In the genomic region with DNA sequence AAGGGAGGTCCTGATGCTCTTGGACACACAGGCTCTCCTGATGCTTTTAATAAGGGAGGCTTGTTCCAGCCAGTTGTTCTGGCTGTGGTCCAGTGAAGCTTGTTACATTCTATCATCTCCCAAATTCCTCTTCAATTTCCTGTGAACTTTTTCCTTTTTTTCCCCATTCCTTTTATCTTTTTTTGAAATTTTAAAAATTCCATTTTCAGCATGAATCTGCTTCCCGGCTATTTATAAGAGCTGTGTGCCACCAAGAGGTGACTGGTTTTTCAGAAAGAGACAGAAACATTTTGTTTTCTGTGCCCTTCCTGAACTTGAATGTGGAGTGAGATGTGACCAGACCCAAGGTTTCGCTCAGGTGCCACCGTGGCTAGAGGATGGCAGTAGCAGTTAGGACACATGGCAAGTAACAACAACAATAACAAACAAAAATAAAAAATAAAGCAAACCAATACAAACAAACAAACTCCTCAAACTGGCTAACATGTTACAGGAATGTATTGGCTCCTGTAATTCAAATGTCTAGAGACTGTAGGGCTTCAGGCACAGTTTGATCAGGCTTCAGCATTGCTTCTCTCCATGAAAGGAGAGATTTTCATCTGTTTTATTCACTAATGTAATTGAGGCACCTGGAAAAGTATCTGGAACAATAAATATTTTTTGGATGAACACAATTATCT, we compare ENCODE assay signal across 18 cellular contexts.
DNase-seq lines count a peak whose midpoint lies in the region; ATAC-seq, FAIRE-seq and TF ChIP-seq lines count a peak whose summit lies in the region.
"Had no signal": no experiment of that assay in that cellular context is flagged by ENCODE, and none has a peak within 500 bp of the region (broad histone marks: within the 10 kb centered on the region; RNA-seq: fewer than 3 reads in every experiment).

No MANE protein-coding gene starts in this region.

- H2BK20ac ChIP-seq in IMR-90 (ENCODE audit: low read depth, low read length): peak overlapping the region; percentile 87

- TF ChIP-seq RAD21 in IMR-90 (IDR thresholded peaks at IDR 0.05; ENCODE audit: low read length): peak; percentile 15; the same call in 1 of the 2 replicates

- H2AK9ac ChIP-seq in IMR-90 (replicated peaks; ENCODE audit: low read depth, low read length, poor library complexity): no peak overlapping the region

- WGBS in IMR-90 (ENCODE audit: extremely low coverage in 2 of 2, insufficient read length in 1 of 2), 2 experiments: no CpG with 5 or more reads among the region's 3 CpGs
- 77 to 94% (median 88%) methylated on average over 3 of the region's 3 CpGs for WGBS in spleen, 5 donors

- H3K27ac ChIP-seq in IMR-90 (ENCODE audit: insufficient read depth, low read length) (peak overlapping the region; percentile 88; the same call in 1 of the 2 replicates), spleen (no peak overlapping the region)
- H3K27ac ChIP-seq: BLaER1, KMS-11 had no signal

- H3K14ac ChIP-seq in IMR-90 (replicated peaks; ENCODE audit: low read depth, low read length): peak overlapping the region; percentile 65; the same call in 1 of the 2 replicates

- H3K9me3 ChIP-seq in IMR-90 (ENCODE audit: control insufficient read depth, insufficient read depth, low read length) (no peaks in the 10 kb centered on the region), skeletal muscle satellite cell (replicated peaks; ENCODE audit: low read length) (no peaks in the 10 kb centered on the region), spleen (no peaks in the 10 kb centered on the region)
- H3K9me3 ChIP-seq: BLaER1, thoracic aorta had no signal

- in situ Hi-C loops in IMR-90 (cut with MboI; ENCODE audit: low sequenced_read_pairs): no loop called here

- H3K23ac ChIP-seq in IMR-90 (ENCODE audit: low read depth, low read length): peak overlapping the region; percentile 48; the same call in 1 of the 2 replicates

- peak overlapping the region; percentile 96 for H3K18ac ChIP-seq in IMR-90 (ENCODE audit: low read depth, low read length)

- H4K8ac ChIP-seq in IMR-90 (ENCODE audit: low read depth in 2 of 2, low read length in 2 of 2): peak overlapping the region in 1 of 2 experiments; percentile 59

- H3K36me3 ChIP-seq in IMR-90 (ENCODE audit: control insufficient read depth, insufficient read depth, low read length) (no peaks in the 10 kb centered on the region), skeletal muscle satellite cell (ENCODE audit: insufficient read depth, low read length) (no peaks in the 10 kb centered on the region), spleen (no peaks in the 10 kb centered on the region)
- H3K36me3 ChIP-seq: BLaER1, thoracic aorta had no signal

- no peak overlapping the region for H3K4me2 ChIP-seq in IMR-90 (ENCODE audit: low read depth, low read length)
- no peak overlapping the region for H3K4me2 ChIP-seq in skeletal muscle satellite cell (ENCODE audit: low read length)
- H3K4me2 ChIP-seq: BLaER1, KMS-11 had no signal

- H3K27me3 ChIP-seq in IMR-90 (ENCODE audit: control insufficient read depth, insufficient read depth, low read length): no peaks in the 10 kb centered on the region
- H3K27me3 ChIP-seq in skeletal muscle satellite cell (ENCODE audit: control insufficient read depth, insufficient read depth, low read length): no peaks in the 10 kb centered on the region
- peaks cover 0 to 21% (median 0%) of the 10 kb centered on the region in 7 donors for H3K27me3 ChIP-seq in spleen (replicated peaks in 1 of 7)
- H3K27me3 ChIP-seq: BLaER1 had no signal

- H2BK5ac ChIP-seq in IMR-90 (ENCODE audit: low read depth, low read length, poor library complexity, severe bottlenecking): peak overlapping the region; percentile 48

- no peak overlapping the region for H2AFZ ChIP-seq in IMR-90 (replicated peaks; ENCODE audit: low read length, poor library complexity)

- CTCF ChIA-PET in IMR-90 (lab: Yijun Ruan, JAX): interaction anchor here (0.6 to 1.9 kb wide), 5 partner anchors 18 to 104 kb away, joined by 3 to 11 read pairs (median 3); no protein-coding TSS in a partner anchor

- peak overlapping the region; percentile 18; the same call in 1 of the 2 replicates for H3K56ac ChIP-seq in IMR-90 (ENCODE audit: extremely low read depth, insufficient read depth, low read length)

- peak overlapping the region; percentile 53; the same call in 1 of the 2 replicates for H4K5ac ChIP-seq in IMR-90 (ENCODE audit: low read depth, low read length)

- peak overlapping the region; percentile 95 for H3K4ac ChIP-seq in IMR-90 (ENCODE audit: low read depth, low read length)

- peak overlapping the region; percentile 93 for H2AK5ac ChIP-seq in IMR-90 (ENCODE audit: low read depth, low read length)

- H3K4me3 ChIP-seq in IMR-90 (ENCODE audit: insufficient read depth, low read depth, low read length) (no peak overlapping the region), skeletal muscle satellite cell (ENCODE audit: low read length) (no peak overlapping the region), spleen (no peak overlapping the region)
- H3K4me3 ChIP-seq: BLaER1, thoracic aorta had no signal

- dilution Hi-C loops in IMR-90 (cut with HindIII; ENCODE audit: low sequenced_read_pairs, unreplicated experiment): no loop called here

- H3K9ac ChIP-seq in IMR-90 (ENCODE audit: low read depth, low read length): 0 out of 2 replicates have a peak overlapping the region, but pooled peaks have one; percentile 51
- H3K9ac ChIP-seq in skeletal muscle satellite cell (ENCODE audit: low read depth, low read length): peak overlapping the region; percentile 53
- H3K9ac ChIP-seq: BLaER1, KMS-11 had no signal

- peaks cover 21% of the 10 kb centered on the region for H3K4me1 ChIP-seq in IMR-90 (ENCODE audit: control insufficient read depth, insufficient read depth, low read length)
- peaks cover 47% of the 10 kb centered on the region for H3K4me1 ChIP-seq in skeletal muscle satellite cell (ENCODE audit: control insufficient read depth, insufficient read depth, low read length)
- no peaks in the 10 kb centered on the region for H3K4me1 ChIP-seq in spleen

- no peaks in the 10 kb centered on the region for H3K79me1 ChIP-seq in IMR-90 (ENCODE audit: low read depth in 1 of 2, low read length in 2 of 2)

- no TSS peak for BruUV-seq in IMR-90 (replicated peaks; lab: Mats Ljungman, UMichigan)

- H3K9me1 ChIP-seq in IMR-90 (ENCODE audit: insufficient read depth, low read length): peaks cover 7% of the 10 kb centered on the region; the same call in 1 of the 2 replicates

- H2BK120ac ChIP-seq in IMR-90 (ENCODE audit: low read depth, low read length): peak overlapping the region; percentile 96

- H2BK15ac ChIP-seq in IMR-90 (ENCODE audit: low read depth, low read length): peak overlapping the region; percentile 87; the same call in 2 of the 3 replicates

- H4K20me1 ChIP-seq in IMR-90 (ENCODE audit: insufficient read depth, low read length): no peaks in the 10 kb centered on the region
- H4K20me1 ChIP-seq: BLaER1 had no signal

- peak overlapping the region; percentile 54; the same call in 1 of the 2 replicates for H4K91ac ChIP-seq in IMR-90 (ENCODE audit: insufficient read depth, low read depth, low read length)

- TF ChIP-seq CTCF in IMR-90 (conservative IDR thresholded peaks at IDR 0.05; ENCODE audit: low read depth, low read length) (peak; percentile 24; the same call in 1 of the 2 replicates), spleen (IDR thresholded peaks at IDR 0.05 in 8 of 11, conservative IDR thresholded peaks at IDR 0.05 in 3 of 11) (no peak)

- DNase-seq in IMR-90 (peak; percentile 25), islet precursor cell (peak; percentile 7), T1000 (lab: John Stamatoyannopoulos, UW) (no peak), NCI-H524 (lab: John Stamatoyannopoulos, UW) (no peak), spleen (no peak)
- DNase-seq: activated CD8-positive, alpha-beta memory T cell treated with anti-CD3 and anti-CD28 coated beads, Interleukin-2, amount 50 U/mL, for 48 hours; activated naive CD4-positive, alpha-beta T cell treated with anti-CD3 and anti-CD28 coated beads, Interleukin-2, amount 50 U/mL, for 16 hours; effector memory CD4-positive, alpha-beta T cell; HFFc6; NCI-H1436 treated with DMSO at 0.1 percent for 48 hours; SIG-M5 had no signal

- no peak for TF ChIP-seq POLR2A in IMR-90 (IDR thresholded peaks at IDR 0.05; ENCODE audit: low read depth, low read length)
- TF ChIP-seq POLR2A in spleen (IDR thresholded peaks at IDR 0.05): no peak

- POLR2A ChIA-PET in IMR-90 (lab: Charles Lee; ENCODE audit: unreplicated experiment): interaction anchor here (0.5 to 0.7 kb wide), 2 partner anchors 158 to 175 kb away, joined by 3 to 6 read pairs; no protein-coding TSS in a partner anchor

- ATAC-seq in IMR-90 (ENCODE audit: low read depth) (no peak), HG02610 (IDR thresholded peaks at IDR 0.05; ENCODE audit: unreplicated experiment) (no peak)

- FAIRE-seq in endometrium (lab: Jason Lieb, UNC): peak; percentile 62
- FAIRE-seq: GM18507 had no signal

- intact Hi-C loops in IMR-90 (cut with micrococcal nuclease): loop anchor here (1.0 to 5.0 kb wide), 2 partner anchors 77 to 171 kb away; no protein-coding TSS in a partner anchor
- intact Hi-C loops in spleen (cut with DNase I; ENCODE audit: low total_unique reads): no loop called here

TF ChIP-seq in IMR-90, 13 proteins besides CTCF, POLR2A, EP300 and RAD21:
- TF ChIP-seq, protein P1, sequence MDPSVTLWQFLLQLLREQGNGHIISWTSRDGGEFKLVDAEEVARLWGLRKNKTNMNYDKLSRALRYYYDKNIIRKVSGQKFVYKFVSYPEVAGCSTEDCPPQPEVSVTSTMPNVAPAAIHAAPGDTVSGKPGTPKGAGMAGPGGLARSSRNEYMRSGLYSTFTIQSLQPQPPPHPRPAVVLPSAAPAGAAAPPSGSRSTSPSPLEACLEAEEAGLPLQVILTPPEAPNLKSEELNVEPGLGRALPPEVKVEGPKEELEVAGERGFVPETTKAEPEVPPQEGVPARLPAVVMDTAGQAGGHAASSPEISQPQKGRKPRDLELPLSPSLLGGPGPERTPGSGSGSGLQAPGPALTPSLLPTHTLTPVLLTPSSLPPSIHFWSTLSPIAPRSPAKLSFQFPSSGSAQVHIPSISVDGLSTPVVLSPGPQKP (IDR thresholded peaks at IDR 0.05; ENCODE audit: borderline replicate concordance, low read depth, low read length): no peak
- TF ChIP-seq MAFK (IDR thresholded peaks at IDR 0.05; ENCODE audit: low read depth, low read length): no peak
- TF ChIP-seq CHD1 (IDR thresholded peaks at IDR 0.05; ENCODE audit: low read depth, low read length): no peak

Comparison
In these comparisons a context has a peak if more than half of its experiments do, and no peak if none do; other contexts are left out.
1. DNase-seq: peak in IMR-90 (single experiment) and islet precursor cell (single experiment); none in T1000 (single experiment), NCI-H524 (0 of 2) and spleen (single experiment).